13 cellular contexts compared by ENCODE assay signal in the genomic region with DNA sequence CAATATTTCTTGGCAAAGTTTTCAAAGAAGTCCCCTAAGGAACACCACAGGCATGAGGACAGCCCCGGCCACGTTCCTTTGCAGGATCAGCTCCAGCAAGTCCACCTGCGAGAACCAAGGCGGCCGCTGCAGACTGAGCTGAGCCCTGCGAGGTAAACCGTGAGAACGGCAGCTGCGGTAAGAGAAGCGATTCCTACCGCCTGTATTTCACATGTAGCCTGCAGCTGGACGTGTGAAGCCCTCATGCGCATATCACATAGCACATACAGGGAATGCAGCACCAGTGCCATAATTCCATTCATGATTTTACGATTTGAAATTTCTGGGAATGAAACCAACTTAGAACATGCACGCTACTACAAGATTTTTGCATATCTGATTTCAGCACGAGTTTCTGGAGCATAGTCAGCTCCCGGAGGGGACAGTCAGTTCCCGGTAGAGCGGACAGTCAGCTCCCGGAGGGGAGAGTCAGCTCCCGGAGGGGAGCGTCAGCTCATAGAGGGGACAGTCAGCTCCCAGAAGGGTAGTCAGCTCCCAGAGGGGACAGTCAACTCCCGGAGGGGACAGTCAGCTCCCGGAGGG. TPM values are rescaled to one million over a fixed set of nuclear protein-coding genes. Genes with fewer than 3 reads are reported as not detected.
DNase-seq lines count a peak whose midpoint lies in the region; ATAC-seq and TF ChIP-seq lines count a peak whose summit lies in the region.
"Had no signal": no experiment of that assay in that cellular context is flagged by ENCODE, and none has a peak within 500 bp of the region (broad histone marks: within the 10 kb centered on the region; RNA-seq: fewer than 3 reads in every experiment).

No MANE protein-coding gene starts in this region.

- TF ChIP-seq CTCF in breast epithelium (IDR thresholded peaks at IDR 0.05) = no peak

- H3K4me3 Mint-ChIP-seq in naive thymus-derived CD4-positive, alpha-beta T cell = peak overlapping the region in 3 of 10 donors; percentile 10 to 59 (median 54)
- H3K4me3 Mint-ChIP-seq: dendritic cell treated with granulocyte-macrophage colony-stimulating factor and Interleukin-4, amounts not matched to agents 40 ng/mL and 50 ng/mL, for 4 days; T-helper 17 cell had no signal

- no peak for TF ChIP-seq POLR2A in breast epithelium (IDR thresholded peaks at IDR 0.05)

- no peaks in the 10 kb centered on the region for H3K9me3 ChIP-seq in breast epithelium
- H3K9me3 ChIP-seq in naive thymus-derived CD4-positive, alpha-beta T cell (ENCODE audit: control insufficient read depth in 2 of 3, low read length in 3 of 3) = no peaks in the 10 kb centered on the region

- peak; percentile 79 for DNase-seq in AG08395 (ENCODE audit: low spot score)
- peak; percentile 24 for DNase-seq in ELR (ENCODE audit: low read depth)
- DNase-seq in breast epithelium (ENCODE audit: low spot score in 2 of 2) = peak in 1 of 2 donors; percentile 56
- DNase-seq in naive thymus-derived CD4-positive, alpha-beta T cell = no peak
- DNase-seq in cortex of kidney (lab: John Stamatoyannopoulos, UW) = no peak
- no peak for DNase-seq in T-helper 2 cell
- DNase-seq: DMS153, substantia nigra, T-helper 17 cell had no signal

- H3K36me3 Mint-ChIP-seq in naive thymus-derived CD4-positive, alpha-beta T cell = peaks cover 0 to 7% (median 4%) of the 10 kb centered on the region in 5 donors

- H3K4me1 Mint-ChIP-seq in naive thymus-derived CD4-positive, alpha-beta T cell = peaks cover 8 to 17% (median 10%) of the 10 kb centered on the region in 7 donors

- H3K4me1 ChIP-seq in breast epithelium = peaks cover 0 to 20% of the 10 kb centered on the region in 2 donors
- peaks cover 13 to 14% of the 10 kb centered on the region in 2 donors for H3K4me1 ChIP-seq in naive thymus-derived CD4-positive, alpha-beta T cell (ENCODE audit: control insufficient read depth in 2 of 2, insufficient read depth in 2 of 2, low read length in 2 of 2)

- POLR2A ChIA-PET in naive thymus-derived CD4-positive, alpha-beta T cell (lab: Charles Lee) = interaction anchor here (0.6 to 0.9 kb wide), 2 partner anchors 44 to 66 kb away, joined by 3 to 4 read pairs; no protein-coding TSS in a partner anchor

- H3K4me3 ChIP-seq in breast epithelium = peak overlapping the region in 2 of 3 donors; percentile 7 to 54
- H3K4me3 ChIP-seq in naive thymus-derived CD4-positive, alpha-beta T cell (ENCODE audit: low read length) = no peak overlapping the region

- H3K36me3 ChIP-seq in breast epithelium = no peaks in the 10 kb centered on the region
- H3K36me3 ChIP-seq in naive thymus-derived CD4-positive, alpha-beta T cell (ENCODE audit: control insufficient read depth in 2 of 3, insufficient read depth in 3 of 3, low read length in 3 of 3) = no peaks in the 10 kb centered on the region

- CTCF ChIA-PET in naive thymus-derived CD4-positive, alpha-beta T cell (lab: Charles Lee) = no interaction called here

- no peak overlapping the region for H3K27ac ChIP-seq in breast epithelium
- H3K27ac ChIP-seq in naive thymus-derived CD4-positive, alpha-beta T cell (ENCODE audit: low read depth, low read length) = no peak overlapping the region

- no peak for ATAC-seq in naive thymus-derived CD4-positive, alpha-beta T cell
- ATAC-seq in GM19351 (IDR thresholded peaks at IDR 0.05; ENCODE audit: unreplicated experiment) (no peak), HG03439 (IDR thresholded peaks at IDR 0.05; ENCODE audit: unreplicated experiment) (no peak)
- ATAC-seq: T-helper 17 cell had no signal

- intact Hi-C loops in breast epithelium (cut with DNase I; ENCODE audit: low total_unique reads) = no loop called here
- intact Hi-C loops in naive thymus-derived CD4-positive, alpha-beta T cell (cut with micrococcal nuclease) = no loop called here

- peaks cover 0 to 38% of the 10 kb centered on the region in 2 donors for H3K27me3 ChIP-seq in breast epithelium
- no peaks in the 10 kb centered on the region for H3K27me3 ChIP-seq in naive thymus-derived CD4-positive, alpha-beta T cell (ENCODE audit: control insufficient read depth in 2 of 2, insufficient read depth in 2 of 2, low read length in 2 of 2)

- H3K27me3 Mint-ChIP-seq in naive thymus-derived CD4-positive, alpha-beta T cell = peaks cover 4 to 20% (median 9%) of the 10 kb centered on the region in 5 donors

- H3K9me3 Mint-ChIP-seq in naive thymus-derived CD4-positive, alpha-beta T cell = peaks cover 0 to 9% (median 0%) of the 10 kb centered on the region in 11 donors
- H3K9me3 Mint-ChIP-seq: dendritic cell treated with granulocyte-macrophage colony-stimulating factor and Interleukin-4, amounts not matched to agents 40 ng/mL and 50 ng/mL, for 4 days had no signal

- H3K27ac Mint-ChIP-seq in naive thymus-derived CD4-positive, alpha-beta T cell = peak overlapping the region in 5 of 9 donors; percentile 28 to 88 (median 70)
- H3K27ac Mint-ChIP-seq: dendritic cell treated with granulocyte-macrophage colony-stimulating factor and Interleukin-4, amounts not matched to agents 40 ng/mL and 50 ng/mL, for 4 days; T-helper 17 cell had no signal

RNA-seq across cellular contexts. Expression of a gene that starts 41.7 kb away (rescaled TPM):
- 10 to 100 TPM; 19.8 to 40.0 (median 22.9) TPM for total RNA-seq in breast epithelium
- 10 to 100 TPM; 10.6 to 28.1 (median 22.0) TPM for total RNA-seq in naive thymus-derived CD4-positive, alpha-beta T cell
- 1 to 10 TPM in 1 of 2 donors, under 1 TPM in 1; 0.45 to 1.7 TPM for polyA plus RNA-seq in naive thymus-derived CD4-positive, alpha-beta T cell

RNA-seq across cellular contexts. Expression of a gene that starts 60.0 kb away (rescaled TPM):
- under 1 TPM; 0.33 to 0.48 (median 0.44) TPM for total RNA-seq in breast epithelium
- total RNA-seq in naive thymus-derived CD4-positive, alpha-beta T cell = 1 to 10 TPM in 1 of 5 experiments, under 1 TPM in 2, not detected in 2; 0.16 to 1.1 (median 0.46) TPM
- 1 to 10 TPM; 2.0 to 2.3 TPM for polyA plus RNA-seq in naive thymus-derived CD4-positive, alpha-beta T cell
- total RNA-seq: M059J had no signal

Comparison
In these comparisons a context has a peak if more than half of its experiments do, and no peak if none do; other contexts are left out.
1. DNase-seq: peak in AG08395 (single experiment) and ELR (single experiment); none in naive thymus-derived CD4-positive, alpha-beta T cell (0 of 9), cortex of kidney (single experiment) and T-helper 2 cell (0 of 5).